1 cellular context compared by ENCODE assay signal in genomic region chr4:89158884-89159503, GRCh38.
TF ChIP-seq lines count a peak whose summit lies in the region.

No MANE protein-coding gene starts in this region.

TF ChIP-seq in WTC11, 78 proteins besides CTCF, POLR2A, EP300 and RAD21 (continued from another document):
- no peak for TF ChIP-seq ZNF425 (CRISPR knock-in tag; conservative IDR thresholded peaks at IDR 0.05)
- TF ChIP-seq E2F1 (CRISPR knock-in tag; IDR thresholded peaks at IDR 0.05) = no peak
- no peak for TF ChIP-seq SP1 (CRISPR knock-in tag; conservative IDR thresholded peaks at IDR 0.05)
